ENCODE assay signal across 13 cellular contexts in genomic region chr14:72701610-72702009, GRCh38.
A peak's percentile ranks its signal among the peaks of the same experiment; 100 is the strongest.
DNase-seq lines count a peak whose midpoint lies in the region; ATAC-seq and TF ChIP-seq lines count a peak whose summit lies in the region.
"Had no signal": no experiment of that assay in that cellular context is flagged by ENCODE, and none has a peak within 500 bp of the region (broad histone marks: within the 10 kb centered on the region; RNA-seq: fewer than 3 reads in every experiment).

No MANE protein-coding gene starts in this region.

- in situ Hi-C loops in KBM-7 (cut with MboI; ENCODE audit: low pct_unique_long_range_greater_than_20kb, low sequenced_read_pairs), result no loop called here

- intact Hi-C loops in mucosa of descending colon (cut with DNase I, micrococcal nuclease), result no loop called here

- no peak for TF ChIP-seq CTCF in mucosa of descending colon (IDR thresholded peaks at IDR 0.05)

- no peaks in the 10 kb centered on the region for H3K9me3 ChIP-seq in mucosa of descending colon
- H3K9me3 ChIP-seq: transverse colon had no signal

- no peaks in the 10 kb centered on the region for H3K36me3 ChIP-seq in mucosa of descending colon (ENCODE audit: low read depth)
- H3K36me3 ChIP-seq: transverse colon had no signal

- DNase-seq in Daoy (ENCODE audit: low read depth) (peak; percentile 31), KBM-7 (peak; percentile 3), mucosa of descending colon (no peak), middle frontal gyrus (ENCODE audit: extremely low spot score, low spot score) (no peak), OCI-M2 (lab: John Stamatoyannopoulos, UW; ENCODE audit: unreplicated experiment) (no peak)
- DNase-seq: activated CD4-positive, alpha-beta T cell treated with anti-CD3 and anti-CD28 coated beads, Interleukin-2, amount 10 ng/mL, durations not matched to agents 7 days and 5 days; naive B cell; NCI-H446 treated with DMSO at 0.1 percent for 48 hours; stimulated activated CD4-positive, alpha-beta T cell treated with anti-CD3 and anti-CD28 coated beads, Interleukin-1b, Interleukin-23, amount 100 ng/mL, for 48 hours; transverse colon had no signal

- ATAC-seq in esophagus mucosa (peak; percentile 10), mucosa of descending colon (peak; percentile 16), GM21447 (IDR thresholded peaks at IDR 0.05; ENCODE audit: unreplicated experiment) (no peak), HG03108 (IDR thresholded peaks at IDR 0.05; ENCODE audit: unreplicated experiment) (no peak)

- H3K4me1 ChIP-seq in mucosa of descending colon (ENCODE audit: low read depth), result no peaks in the 10 kb centered on the region
- H3K4me1 ChIP-seq: transverse colon had no signal

- no peak overlapping the region for H3K4me3 ChIP-seq in mucosa of descending colon
- H3K4me3 ChIP-seq: transverse colon had no signal

Comparison
In these comparisons a context has a peak if more than half of its experiments do, and no peak if none do; other contexts are left out.
1. DNase-seq: peak in Daoy (single experiment) and KBM-7 (single experiment); none in mucosa of descending colon (0 of 3), middle frontal gyrus (single experiment) and OCI-M2 (single experiment).
2. ATAC-seq: peak in esophagus mucosa (single experiment) and mucosa of descending colon (single experiment); none in GM21447 (single experiment) and HG03108 (single experiment).